8 cellular contexts compared by ENCODE assay signal in genomic region chr20:32333988-32334885, GRCh38. TPM values are rescaled to one million over a fixed set of nuclear protein-coding genes. Genes with fewer than 3 reads are reported as not detected.
DNase-seq lines count a peak whose midpoint lies in the region; ATAC-seq, FAIRE-seq and TF ChIP-seq lines count a peak whose summit lies in the region.

No MANE protein-coding gene starts in this region.

- DNase-seq in GM12891 (ENCODE audit: insufficient read length, low spot score) (no peak), HUDEP-2 (lab: John Stamatoyannopoulos, UW; ENCODE audit: unreplicated experiment in 76 of 76) (peak in 74 of 76 experiments; percentile 11 to 92 (median 76)), SJCRH30 (no peak), NCI-H146 (lab: John Stamatoyannopoulos, UW) (no peak)
- DNase-seq in activated T-helper 1 cell treated with anti-CD3 and anti-CD28 coated beads, Interleukin-12 subunit alpha, Interleukin-12 subunit beta, Interleukin-2, Interleukin-4 antibody, amounts not matched to agents 30 ng/mL and 10 ng/mL and 1 ng/mL, durations not matched to agents 14 hours and 24 hours and 36 hours (ENCODE audit: low spot score): no peak
- DNase-seq in stimulated activated CD8-positive, alpha-beta memory T cell treated with anti-CD3 and anti-CD28 coated beads, Interleukin-7, amount 100 ng/mL, for 4 hours (ENCODE audit: low read depth in 2 of 2): peak; percentile 36 to 50

- H3K9me3 Mint-ChIP-seq in activated T-helper 1 cell treated with anti-CD3 and anti-CD28 coated beads, Interleukin-12 subunit alpha, Interleukin-12 subunit beta, Interleukin-2, Interleukin-4 antibody, amounts not matched to agents 30 ng/mL and 10 ng/mL and 1 ng/mL, durations not matched to agents 14 hours and 24 hours and 36 hours: no peaks in the 10 kb centered on the region

- H3K36me3 ChIP-seq in SJCRH30: peaks cover 3% of the 10 kb centered on the region; the same call in 1 of the 2 replicates

- H3K4me1 Mint-ChIP-seq in activated T-helper 1 cell treated with anti-CD3 and anti-CD28 coated beads, Interleukin-12 subunit alpha, Interleukin-12 subunit beta, Interleukin-2, Interleukin-4 antibody, amounts not matched to agents 30 ng/mL and 10 ng/mL and 1 ng/mL, durations not matched to agents 14 hours and 24 hours and 36 hours (ENCODE audit: low read depth): peaks cover 43% of the 10 kb centered on the region

- ATAC-seq in GM18858 (IDR thresholded peaks at IDR 0.05; ENCODE audit: unreplicated experiment): no peak

- peak; percentile 58 for FAIRE-seq in GM12891 (lab: Jason Lieb, UNC)

- H3K4me3 Mint-ChIP-seq in activated T-helper 1 cell treated with anti-CD3 and anti-CD28 coated beads, Interleukin-12 subunit alpha, Interleukin-12 subunit beta, Interleukin-2, Interleukin-4 antibody, amounts not matched to agents 30 ng/mL and 10 ng/mL and 1 ng/mL, durations not matched to agents 14 hours and 24 hours and 36 hours: peak overlapping the region; percentile 54

- H3K27me3 ChIP-seq in layer of hippocampus (ENCODE audit: control insufficient read depth, insufficient read depth, low read length) (no peaks in the 10 kb centered on the region), SJCRH30 (no peaks in the 10 kb centered on the region)

- H3K27ac ChIP-seq in layer of hippocampus (ENCODE audit: low read depth, low read length) (peak overlapping the region; percentile 21), SJCRH30 (no peak overlapping the region)

- H3K4me3 ChIP-seq in SJCRH30: no peak overlapping the region

- peaks cover 44% of the 10 kb centered on the region for H3K36me3 Mint-ChIP-seq in activated T-helper 1 cell treated with anti-CD3 and anti-CD28 coated beads, Interleukin-12 subunit alpha, Interleukin-12 subunit beta, Interleukin-2, Interleukin-4 antibody, amounts not matched to agents 30 ng/mL and 10 ng/mL and 1 ng/mL, durations not matched to agents 14 hours and 24 hours and 36 hours (ENCODE audit: low read depth)

- H3K9me3 ChIP-seq in SJCRH30 (replicated peaks): no peaks in the 10 kb centered on the region

- intact Hi-C loops in activated T-helper 1 cell treated with anti-CD3 and anti-CD28 coated beads, Interleukin-12 subunit alpha, Interleukin-12 subunit beta, Interleukin-2, Interleukin-4 antibody, amounts not matched to agents 30 ng/mL and 10 ng/mL and 1 ng/mL, durations not matched to agents 14 hours and 24 hours and 36 hours (cut with micrococcal nuclease): loop anchor here (1.0 to 5.0 kb wide), 8 partner anchors 13 to 130 kb away; no protein-coding TSS in a partner anchor

- H3K27me3 Mint-ChIP-seq in activated T-helper 1 cell treated with anti-CD3 and anti-CD28 coated beads, Interleukin-12 subunit alpha, Interleukin-12 subunit beta, Interleukin-2, Interleukin-4 antibody, amounts not matched to agents 30 ng/mL and 10 ng/mL and 1 ng/mL, durations not matched to agents 14 hours and 24 hours and 36 hours (ENCODE audit: insufficient read depth): no peaks in the 10 kb centered on the region

- peak overlapping the region; percentile 74 for H3K27ac Mint-ChIP-seq in activated T-helper 1 cell treated with anti-CD3 and anti-CD28 coated beads, Interleukin-12 subunit alpha, Interleukin-12 subunit beta, Interleukin-2, Interleukin-4 antibody, amounts not matched to agents 30 ng/mL and 10 ng/mL and 1 ng/mL, durations not matched to agents 14 hours and 24 hours and 36 hours

- no peaks in the 10 kb centered on the region for H3K4me1 ChIP-seq in SJCRH30

- TF ChIP-seq POLR2A in GM12891 (IDR thresholded peaks at IDR 0.05; ENCODE audit: low read depth, low read length): no peak

TF ChIP-seq in GM12891, 5 proteins besides CTCF, POLR2A, EP300 and RAD21:
- no peak for TF ChIP-seq SPI1 (IDR thresholded peaks at IDR 0.05; ENCODE audit: low read depth, low read length)
- no peak for TF ChIP-seq POU2F2 (IDR thresholded peaks at IDR 0.05; ENCODE audit: low read depth, low read length)
- no peak for TF ChIP-seq TAF1 (IDR thresholded peaks at IDR 0.05; ENCODE audit: low read depth, low read length)
- TF ChIP-seq PAX5 (IDR thresholded peaks at IDR 0.05; ENCODE audit: insufficient read depth, low read length, severe bottlenecking): no peak
- no peak for TF ChIP-seq POLR2AphosphoS5 (IDR thresholded peaks at IDR 0.05; ENCODE audit: low read depth, low read length)

RNA-seq across cellular contexts. Expression of gene ASXL1, which starts 23.9 kb away (rescaled TPM):
- polyA plus RNA-seq in GM12891 (2012; ENCODE audit: low read depth, missing spikeins): 31.3 TPM
- 136 and 142 TPM in 2 replicates for total RNA-seq in activated T-helper 1 cell treated with anti-CD3 and anti-CD28 coated beads, Interleukin-12 subunit alpha, Interleukin-12 subunit beta, Interleukin-2, Interleukin-4 antibody, amounts not matched to agents 30 ng/mL and 10 ng/mL and 1 ng/mL, durations not matched to agents 14 hours and 24 hours and 36 hours
- 54.4 and 56.0 TPM in 2 replicates for total RNA-seq in SJCRH30 (2014; rRNA removed; shearing (Covaris generic))

RNA-seq across cellular contexts. Expression of gene KIF3B, which starts 56.8 kb away (rescaled TPM):
- 10.7 TPM for polyA plus RNA-seq in GM12891 (2012; ENCODE audit: low read depth, missing spikeins)
- 38.1 and 39.1 TPM in 2 replicates for total RNA-seq in activated T-helper 1 cell treated with anti-CD3 and anti-CD28 coated beads, Interleukin-12 subunit alpha, Interleukin-12 subunit beta, Interleukin-2, Interleukin-4 antibody, amounts not matched to agents 30 ng/mL and 10 ng/mL and 1 ng/mL, durations not matched to agents 14 hours and 24 hours and 36 hours
- 18.6 and 19.6 TPM in 2 replicates for total RNA-seq in SJCRH30 (2014; rRNA removed; shearing (Covaris generic))

Comparison
In these comparisons a context has a peak if more than half of its experiments do, and no peak if none do; other contexts are left out.
1. DNase-seq: peak in HUDEP-2 (74 of 76) and stimulated activated CD8-positive, alpha-beta memory T cell treated with anti-CD3 and anti-CD28 coated beads, Interleukin-7, amount 100 ng/mL, for 4 hours (2 of 2); none in GM12891 (single experiment), activated T-helper 1 cell treated with anti-CD3 and anti-CD28 coated beads, Interleukin-12 subunit alpha, Interleukin-12 subunit beta, Interleukin-2, Interleukin-4 antibody, amounts not matched to agents 30 ng/mL and 10 ng/mL and 1 ng/mL, durations not matched to agents 14 hours and 24 hours and 36 hours (single experiment), SJCRH30 (0 of 2) and NCI-H146 (single experiment).